19 cellular contexts compared by ENCODE assay signal in genomic region chr2:235095569-235095968, GRCh38.
DNase-seq lines count a peak whose midpoint lies in the region; ATAC-seq and TF ChIP-seq lines count a peak whose summit lies in the region.
"Had no signal": no experiment of that assay in that cellular context is flagged by ENCODE, and none has a peak within 500 bp of the region (broad histone marks: within the 10 kb centered on the region; RNA-seq: fewer than 3 reads in every experiment).

No MANE protein-coding gene starts in this region.

- H3K9me3 ChIP-seq in mucosa of descending colon = no peaks in the 10 kb centered on the region
- H3K9me3 ChIP-seq: psoas muscle, transverse colon had no signal

- TF ChIP-seq CTCF in choroid plexus epithelial cell (conservative IDR thresholded peaks at IDR 0.05; ENCODE audit: low read depth, low read length) = no peak
- TF ChIP-seq CTCF in mucosa of descending colon (IDR thresholded peaks at IDR 0.05) = no peak

- H3K4me3 ChIP-seq in choroid plexus epithelial cell (ENCODE audit: low read depth, low read length) (no peak overlapping the region), mucosa of descending colon (no peak overlapping the region)
- H3K4me3 ChIP-seq: psoas muscle, transverse colon had no signal

- intact Hi-C loops in mucosa of descending colon (cut with DNase I, micrococcal nuclease) = no loop called here

- H3K36me3 ChIP-seq in mucosa of descending colon (ENCODE audit: low read depth) = no peaks in the 10 kb centered on the region
- H3K36me3 ChIP-seq: transverse colon had no signal

- peak; percentile 43 for DNase-seq in EL
- DNase-seq in LHCN-M2 (ENCODE audit: low read depth) = peak; percentile 47
- DNase-seq in choroid plexus epithelial cell (ENCODE audit: low read depth) = peak; percentile 14
- peak; percentile 29 for DNase-seq in hepatic stellate cell (ENCODE audit: low spot score)
- no peak for DNase-seq in mucosa of descending colon
- DNase-seq in stimulated activated CD4-positive, alpha-beta T cell treated with anti-CD3 and anti-CD28 coated beads, Interleukin-15, amount 100 ng/mL, for 24 hours = no peak
- DNase-seq in inferior parietal cortex (ENCODE audit: extremely low spot score) = no peak
- DNase-seq: activated B cell treated with CpG ODN at 0.5 μM for 24 hours; CD4-positive, CD25-positive, alpha-beta regulatory T cell; effector CD8-positive, alpha-beta T cell; glutamatergic neuron; NCI-H1048; NCI-H187 treated with DMSO at 0.1 percent for 48 hours; NCI-H345; NCI-H82; psoas muscle; T-helper 9 cell; transverse colon had no signal

- no peaks in the 10 kb centered on the region for H3K4me1 ChIP-seq in mucosa of descending colon (ENCODE audit: low read depth)
- H3K4me1 ChIP-seq: psoas muscle, transverse colon had no signal

- no peak for ATAC-seq in mucosa of descending colon
- no peak for ATAC-seq in GM21717 (IDR thresholded peaks at IDR 0.05; ENCODE audit: unreplicated experiment)
- ATAC-seq: psoas muscle had no signal

Comparison
In these comparisons a context has a peak if more than half of its experiments do, and no peak if none do; other contexts are left out.
1. DNase-seq: peak in EL (single experiment), LHCN-M2 (single experiment), choroid plexus epithelial cell (single experiment) and hepatic stellate cell (single experiment); none in mucosa of descending colon (0 of 3), stimulated activated CD4-positive, alpha-beta T cell treated with anti-CD3 and anti-CD28 coated beads, Interleukin-15, amount 100 ng/mL, for 24 hours (single experiment) and inferior parietal cortex (single experiment).